Comparison of ENCODE assay signal across 9 cellular contexts in the genomic region with DNA sequence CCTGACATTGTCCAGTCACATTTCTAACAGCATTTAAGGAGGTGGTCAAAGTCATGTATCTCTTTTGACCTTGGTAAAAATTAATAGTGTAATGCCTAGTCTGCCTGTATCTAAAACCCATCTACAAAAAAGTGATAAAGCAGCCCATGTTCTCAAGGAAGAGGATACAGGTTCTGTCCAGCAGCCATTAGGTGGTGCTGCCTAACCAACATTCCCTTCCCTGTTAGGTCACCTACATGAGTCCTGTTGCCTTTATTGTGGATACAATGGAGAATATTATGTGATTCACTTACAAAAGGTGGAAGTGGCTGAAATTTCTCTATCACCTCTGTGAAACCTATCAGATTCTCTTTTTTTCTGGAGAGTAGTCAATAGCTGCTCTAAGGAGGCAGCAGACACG. TPM values are rescaled to one million over a fixed set of nuclear protein-coding genes. Genes with fewer than 3 reads are reported as not detected.
DNase-seq lines count a peak whose midpoint lies in the region; FAIRE-seq and TF ChIP-seq lines count a peak whose summit lies in the region.
"Had no signal": no experiment of that assay in that cellular context is flagged by ENCODE, and none has a peak within 500 bp of the region (broad histone marks: within the 10 kb centered on the region; RNA-seq: fewer than 3 reads in every experiment).

No MANE protein-coding gene starts in this region.

- TF ChIP-seq CTCF in HEK293 (tag by site-specific recombination; IDR thresholded peaks at IDR 0.05): peak; percentile 73; the same call in 1 of the 2 replicates
- no peak for TF ChIP-seq CTCF in fibroblast of mammary gland (conservative IDR thresholded peaks at IDR 0.05; ENCODE audit: control insufficient read depth, insufficient read depth, low read depth, low read length)
- peak in 3 of 4 experiments; percentile 41 to 56 (median 47) for TF ChIP-seq CTCF in prostate gland (IDR thresholded peaks at IDR 0.05)

- WGBS in prostate gland: 33% methylated on average over 1 of the region's 1 CpG

- CTCF ChIA-PET in HEK293 (lab: Yijun Ruan, JAX): interaction anchor here (0.6 to 2.0 kb wide), 31 partner anchors 8 to 1789 kb away, joined by 3 to 12 read pairs (median 4); no protein-coding TSS in a partner anchor

- H3K36me3 ChIP-seq in HEK293 (ENCODE audit: control insufficient read depth in 2 of 2, insufficient read depth in 1 of 2, low read length in 2 of 2) (no peaks in the 10 kb centered on the region), prostate gland (no peaks in the 10 kb centered on the region)

- no peak for FAIRE-seq in H54 (lab: Jason Lieb, UNC)
- FAIRE-seq: colon had no signal

- H3K4me1 ChIP-seq in HEK293 (ENCODE audit: control insufficient read depth, insufficient read depth, low read length): no peaks in the 10 kb centered on the region
- no peaks in the 10 kb centered on the region for H3K4me1 ChIP-seq in prostate gland (replicated peaks)

- DNase-seq in EL: peak; percentile 2
- peak; percentile 58 for DNase-seq in NCI-H82 treated with DMSO at 0.1 percent for 48 hours (lab: John Stamatoyannopoulos, UW; ENCODE audit: unreplicated experiment)
- peak; percentile 2 for DNase-seq in fibroblast of mammary gland (ENCODE audit: low read depth)
- DNase-seq in prostate gland (ENCODE audit: low spot score): peak; percentile 42
- no peak for DNase-seq in HuH-7 (ENCODE audit: low spot score)
- DNase-seq in NCI-H2029 (lab: John Stamatoyannopoulos, UW): no peak
- no peak for DNase-seq in H54 (ENCODE audit: insufficient read length, low spot score)

- POLR2A ChIA-PET in HEK293 (lab: Yijun Ruan, JAX): no interaction called here

- H3K27ac ChIP-seq in HEK293 (ENCODE audit: extremely low read depth, low read depth, low read length) (no peak overlapping the region), prostate gland (no peak overlapping the region)

- H3K9me3 ChIP-seq in HEK293 (ENCODE audit: control insufficient read depth, insufficient read depth, low read depth, low read length) (no peaks in the 10 kb centered on the region), prostate gland (no peaks in the 10 kb centered on the region)

- H3K4me3 ChIP-seq in HEK293 (ENCODE audit: low read depth, low read length) (no peak overlapping the region), fibroblast of mammary gland (ENCODE audit: control insufficient read depth, low read depth, low read length) (no peak overlapping the region), prostate gland (no peak overlapping the region)

- no peak for TF ChIP-seq POLR2A in prostate gland (IDR thresholded peaks at IDR 0.05)
- TF ChIP-seq POLR2A in H54 (IDR thresholded peaks at IDR 0.05; ENCODE audit: low read depth, low read length): no peak

- intact Hi-C loops in prostate gland (cut with DNase I): no loop called here

- H3K27me3 ChIP-seq in prostate gland (replicated peaks; ENCODE audit: insufficient read depth): no peaks in the 10 kb centered on the region

TF ChIP-seq in HEK293, 187 proteins besides CTCF, POLR2A, EP300 and RAD21:
- TF ChIP-seq ZSCAN30 (tag by site-specific recombination; IDR thresholded peaks at IDR 0.05): 0 out of 2 replicates have a peak, but pooled peaks have one; percentile 37
- TF ChIP-seq ZNF654 (tag by site-specific recombination; IDR thresholded peaks at IDR 0.05; ENCODE audit: low read depth): peak; percentile 87
- no peak for TF ChIP-seq ZNF660 (tag by site-specific recombination; IDR thresholded peaks at IDR 0.05)
- no peak for TF ChIP-seq ZBTB17 (tag by site-specific recombination; IDR thresholded peaks at IDR 0.05)
- TF ChIP-seq SP2 (tag by site-specific recombination; IDR thresholded peaks at IDR 0.05): no peak
- no peak for TF ChIP-seq ZNF132 (tag by site-specific recombination; IDR thresholded peaks at IDR 0.05; ENCODE audit: borderline replicate concordance)
- TF ChIP-seq ZNF792 (tag by site-specific recombination; IDR thresholded peaks at IDR 0.05): no peak
- 0 out of 2 replicates have a peak, but pooled peaks have one; percentile 20 for TF ChIP-seq SCRT2 (tag by site-specific recombination; IDR thresholded peaks at IDR 0.05)
- 0 out of 2 replicates have a peak, but pooled peaks have one; percentile 19 for TF ChIP-seq PRDM1 (tag by site-specific recombination; IDR thresholded peaks at IDR 0.05)
- 0 out of 2 replicates have a peak, but pooled peaks have one; percentile 34 for TF ChIP-seq SCRT1 (tag by site-specific recombination; IDR thresholded peaks at IDR 0.05; ENCODE audit: borderline replicate concordance)
- TF ChIP-seq, protein P1, sequence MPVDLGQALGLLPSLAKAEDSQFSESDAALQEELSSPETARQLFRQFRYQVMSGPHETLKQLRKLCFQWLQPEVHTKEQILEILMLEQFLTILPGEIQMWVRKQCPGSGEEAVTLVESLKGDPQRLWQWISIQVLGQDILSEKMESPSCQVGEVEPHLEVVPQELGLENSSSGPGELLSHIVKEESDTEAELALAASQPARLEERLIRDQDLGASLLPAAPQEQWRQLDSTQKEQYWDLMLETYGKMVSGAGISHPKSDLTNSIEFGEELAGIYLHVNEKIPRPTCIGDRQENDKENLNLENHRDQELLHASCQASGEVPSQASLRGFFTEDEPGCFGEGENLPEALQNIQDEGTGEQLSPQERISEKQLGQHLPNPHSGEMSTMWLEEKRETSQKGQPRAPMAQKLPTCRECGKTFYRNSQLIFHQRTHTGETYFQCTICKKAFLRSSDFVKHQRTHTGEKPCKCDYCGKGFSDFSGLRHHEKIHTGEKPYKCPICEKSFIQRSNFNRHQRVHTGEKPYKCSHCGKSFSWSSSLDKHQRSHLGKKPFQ (tag by site-specific recombination; IDR thresholded peaks at IDR 0.05): no peak

RNA-seq across cellular contexts. Expression of a gene that starts 52.5 kb away (rescaled TPM):
- total RNA-seq in prostate gland: 1 to 10 TPM; 1.7 to 8.4 TPM

Comparison
In these comparisons a context has a peak if more than half of its experiments do, and no peak if none do; other contexts are left out.
1. DNase-seq: peak in EL (single experiment), NCI-H82 treated with DMSO at 0.1 percent for 48 hours (single experiment), fibroblast of mammary gland (single experiment) and prostate gland (single experiment); none in HuH-7 (single experiment), NCI-H2029 (single experiment) and H54 (single experiment).